Comparison of ENCODE assay signal across 13 cellular contexts in the genomic region with DNA sequence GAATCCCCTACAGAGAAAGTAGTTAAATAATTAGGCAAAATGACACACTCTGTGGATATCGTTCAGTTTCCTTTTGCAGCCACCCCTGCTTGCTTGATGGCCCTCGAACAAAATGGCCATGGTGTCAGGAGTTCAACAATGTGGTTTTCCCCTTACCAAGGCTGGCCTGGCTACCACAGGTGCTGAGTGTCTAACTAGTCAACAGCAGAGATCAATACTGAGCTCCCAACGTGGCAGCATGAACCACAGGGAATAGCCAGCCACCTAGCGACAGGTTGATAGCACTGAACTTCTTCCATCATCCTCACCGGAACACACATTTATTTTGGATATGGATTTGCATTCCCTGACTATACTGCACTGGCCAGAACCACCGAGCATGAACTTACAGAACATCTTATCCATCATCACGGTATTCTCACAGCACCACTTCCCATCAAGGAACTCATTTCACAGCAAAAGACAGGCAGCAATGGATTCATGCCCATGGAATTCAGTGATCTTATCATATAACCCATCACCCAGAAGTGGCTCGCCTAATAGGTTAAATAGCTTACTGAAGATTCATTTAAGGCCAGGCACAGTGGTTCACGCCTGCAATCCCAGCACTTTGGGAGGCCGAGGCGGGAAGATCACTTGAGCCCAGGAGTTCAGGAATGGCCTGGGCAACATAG. TPM values are rescaled to one million over a fixed set of nuclear protein-coding genes. Genes with fewer than 3 reads are reported as not detected.
DNase-seq lines count a peak whose midpoint lies in the region; ATAC-seq, FAIRE-seq and TF ChIP-seq lines count a peak whose summit lies in the region.
"Had no signal": no experiment of that assay in that cellular context is flagged by ENCODE, and none has a peak within 500 bp of the region (broad histone marks: within the 10 kb centered on the region; RNA-seq: fewer than 3 reads in every experiment).

No MANE protein-coding gene starts in this region.

- H2AFZ ChIP-seq in K562 (ENCODE audit: low read depth, low read length): no peak overlapping the region

- no peaks in the 10 kb centered on the region for H3K9me1 ChIP-seq in K562 (ENCODE audit: control insufficient read depth, insufficient read depth, low read length)

- H3K9ac ChIP-seq in K562 (ENCODE audit: insufficient read depth in 1 of 2, low read depth in 2 of 2, low read length in 2 of 2): no peak overlapping the region
- H3K9ac ChIP-seq in mesendoderm (ENCODE audit: low read length): no peak overlapping the region

- CTCF ChIA-PET in K562 (lab: Yijun Ruan, JAX; ENCODE audit: low intra/inter-chr PET ratio): no interaction called here

- H3K79me2 ChIP-seq in K562 (ENCODE audit: control insufficient read depth, insufficient read depth, low read length) (no peaks in the 10 kb centered on the region), mesendoderm (ENCODE audit: control insufficient read depth, insufficient read depth, low read length) (no peaks in the 10 kb centered on the region)

- H3K4me2 ChIP-seq in K562 (ENCODE audit: insufficient read depth, low read length) (no peak overlapping the region), mesendoderm (ENCODE audit: low read length) (no peak overlapping the region)

- no peaks in the 10 kb centered on the region for H3K4me1 ChIP-seq in K562 (replicated peaks in 1 of 2; ENCODE audit: control insufficient read depth in 2 of 2, insufficient read depth in 2 of 2, low read length in 2 of 2)
- H3K4me1 ChIP-seq in mesendoderm (ENCODE audit: control insufficient read depth, low read depth, low read length): no peaks in the 10 kb centered on the region

- no peak overlapping the region for H3K27ac ChIP-seq in K562 (ENCODE audit: extremely low read depth, low read depth, low read length)
- H3K27ac ChIP-seq in mesendoderm (ENCODE audit: low read depth, low read length): no peak overlapping the region

- H3K36me3 ChIP-seq in K562 (ENCODE audit: control insufficient read depth, insufficient read depth, low read length): no peaks in the 10 kb centered on the region
- H3K36me3 ChIP-seq in mesendoderm (ENCODE audit: control insufficient read depth, insufficient read depth, low read length): no peaks in the 10 kb centered on the region

- peaks cover 4% of the 10 kb centered on the region; the same call in 1 of the 2 replicates for H4K20me1 ChIP-seq in K562 (replicated peaks; ENCODE audit: control insufficient read depth, insufficient read depth, low read length)

- no TSS peak for BruUV-seq in K562 (replicated peaks; lab: Mats Ljungman, UMichigan)

- no peak overlapping the region for H2AK5ac ChIP-seq in mesendoderm (ENCODE audit: low read length)

- ATAC-seq in HG03354 (IDR thresholded peaks at IDR 0.05; ENCODE audit: poor library complexity, severe bottlenecking, unreplicated experiment) (peak; percentile 37), K562 (peak; percentile 47; the same call in 1 of the 3 replicates)
- ATAC-seq: stimulated activated memory B cell treated with anti-CD40 and anti-IgM and Interleukin-4, amounts not matched to agents 10 μg/mL and 1 μg/mL and 100 μg/mL, for 72 hours had no signal

- TF ChIP-seq EP300 in K562 (IDR thresholded peaks at IDR 0.05; ENCODE audit: low read length): no peak

- no peak overlapping the region for H3K23ac ChIP-seq in mesendoderm (ENCODE audit: low read length)

- no peak; a peak in 1 of 4 replicates for TF ChIP-seq RAD21 in K562 (CRISPR knock-in tag; conservative IDR thresholded peaks at IDR 0.05 in 1 of 2, IDR thresholded peaks at IDR 0.05 in 1 of 2)

- DNase-seq in ELF-1 (ENCODE audit: low read depth, low spot score): peak; percentile 12
- peak in 2 of 4 experiments; percentile 10 for DNase-seq in K562 (ENCODE audit: extremely low read depth in 1 of 4, low spot score in 3 of 4)
- peak; percentile 78 for DNase-seq in mesendoderm
- no peak for DNase-seq in NCI-H187 (lab: John Stamatoyannopoulos, UW)
- no peak for DNase-seq in NCI-H1436 treated with DMSO at 0.1 percent for 48 hours (lab: John Stamatoyannopoulos, UW)
- DNase-seq in foreskin melanocyte: no peak
- DNase-seq: activated effector memory CD4-positive, alpha-beta T cell treated with anti-CD3 and anti-CD28 coated beads, Interleukin-2, amount 50 U/mL, for 16 hours; DMS 273 treated with DMSO at 0.1 percent for 48 hours; MM.1S; RPMI8226 had no signal

- no peaks in the 10 kb centered on the region for H3K79me1 ChIP-seq in mesendoderm (ENCODE audit: low read length)

- no peak overlapping the region for H3K18ac ChIP-seq in mesendoderm (ENCODE audit: low read length)

- under 1% methylated on average over 11 of the region's 11 CpGs for WGBS in K562 (ENCODE audit: insufficient coverage, low coverage, missing lambda C conversion rate)
- no CpG with 5 or more reads among the region's 11 CpGs for WGBS in mesendoderm (ENCODE audit: extremely low coverage, insufficient coverage, low lambda C conversion rate)

- no peak overlapping the region for H2BK15ac ChIP-seq in mesendoderm (replicated peaks; ENCODE audit: low read depth)

- peaks cover 2 to 10% of the 10 kb centered on the region in 2 experiments; a peak in 4 of 5 replicates for H3K27me3 ChIP-seq in K562 (ENCODE audit: control insufficient read depth in 2 of 2, insufficient read depth in 2 of 2, low read length in 2 of 2)
- H3K27me3 ChIP-seq in mesendoderm (ENCODE audit: insufficient read depth, low read length, poor library complexity): no peaks in the 10 kb centered on the region

- H4K8ac ChIP-seq in mesendoderm (ENCODE audit: low read depth, low read length): no peak overlapping the region

- H3K9me3 ChIP-seq in K562 (replicated peaks; ENCODE audit: control insufficient read depth, insufficient read depth, low read depth, low read length): no peaks in the 10 kb centered on the region

- no peak overlapping the region for H3K56ac ChIP-seq in mesendoderm (ENCODE audit: low read length)

- no peak overlapping the region for H3K4me3 ChIP-seq in K562
- no peak overlapping the region for H3K4me3 ChIP-seq in mesendoderm (ENCODE audit: low read length)

- in situ Hi-C loops in K562 (cut with MboI): loop anchor here (25.0 kb wide), 1 partner anchor 349 kb away; no protein-coding TSS in a partner anchor

- no peak overlapping the region for H2BK120ac ChIP-seq in mesendoderm (ENCODE audit: low read depth, low read length)

- H4K5ac ChIP-seq in mesendoderm (ENCODE audit: low read length): no peak overlapping the region

- peak in 2 of 3 experiments; percentile 22 to 28; a peak in 1 of 6 replicates for TF ChIP-seq CTCF in K562 (IDR thresholded peaks at IDR 0.05 in 2 of 3, conservative IDR thresholded peaks at IDR 0.05 in 1 of 3; ENCODE audit: insufficient read depth in 2 of 3, low read depth in 1 of 3, low read length in 3 of 3)

- no peak overlapping the region for H3K4ac ChIP-seq in mesendoderm (ENCODE audit: low read depth, low read length)

- no peak overlapping the region for H2BK5ac ChIP-seq in mesendoderm (ENCODE audit: low read length)

- FAIRE-seq in K562 (lab: Jason Lieb, UNC): peak; percentile 37

- intact Hi-C loops in K562 (cut with micrococcal nuclease): no loop called here

- POLR2A ChIA-PET in K562 (lab: Yijun Ruan, JAX): no interaction called here

- no peak for TF ChIP-seq POLR2A in K562 (conservative IDR thresholded peaks at IDR 0.05)

TF ChIP-seq in K562, 482 proteins besides CTCF, POLR2A, EP300 and RAD21 (continues in another document):
- TF ChIP-seq, protein P1, sequence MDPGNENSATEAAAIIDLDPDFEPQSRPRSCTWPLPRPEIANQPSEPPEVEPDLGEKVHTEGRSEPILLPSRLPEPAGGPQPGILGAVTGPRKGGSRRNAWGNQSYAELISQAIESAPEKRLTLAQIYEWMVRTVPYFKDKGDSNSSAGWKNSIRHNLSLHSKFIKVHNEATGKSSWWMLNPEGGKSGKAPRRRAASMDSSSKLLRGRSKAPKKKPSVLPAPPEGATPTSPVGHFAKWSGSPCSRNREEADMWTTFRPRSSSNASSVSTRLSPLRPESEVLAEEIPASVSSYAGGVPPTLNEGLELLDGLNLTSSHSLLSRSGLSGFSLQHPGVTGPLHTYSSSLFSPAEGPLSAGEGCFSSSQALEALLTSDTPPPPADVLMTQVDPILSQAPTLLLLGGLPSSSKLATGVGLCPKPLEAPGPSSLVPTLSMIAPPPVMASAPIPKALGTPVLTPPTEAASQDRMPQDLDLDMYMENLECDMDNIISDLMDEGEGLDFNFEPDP (CRISPR knock-in tag; IDR thresholded peaks at IDR 0.05): no peak
- TF ChIP-seq ZNF347 (CRISPR knock-in tag; IDR thresholded peaks at IDR 0.05; ENCODE audit: low read depth): no peak
- TF ChIP-seq RFX1 (IDR thresholded peaks at IDR 0.05): no peak
- no peak for TF ChIP-seq GATAD2B (IDR thresholded peaks at IDR 0.05; ENCODE audit: borderline replicate concordance)

RNA-seq across cellular contexts. Expression of a gene that starts 6.3 kb away (rescaled TPM):
- not detected in 2 replicates for total RNA-seq in K562 (2011; cell fraction: chromatin; rRNA removed; ENCODE audit: low replicate concordance)
- not detected in 2 replicates for total RNA-seq in K562 (2011; cell fraction: nucleolus; rRNA removed)
- total RNA-seq in K562 (2011; cell fraction: nucleoplasm; rRNA removed): not detected in 2 replicates
- total RNA-seq in K562 (2014; rRNA removed) (not detected in 2 replicates), K562 (2014; rRNA removed; fragmentation: Illumina TruSeq; extraction: Trizol) (not detected in 2 replicates), K562 (2015; rRNA removed; fragmentation: Illumina TruSeq; extraction: Trizol) (not detected in 2 replicates), K562 (2021) (not detected in 2 replicates)
- polyA plus RNA-seq in K562 (2011; rRNA removed) (not detected in 2 replicates), K562 (2014; fragmentation: Illumina TruSeq; extraction: Trizol) (not detected in 2 replicates), K562 (2014; fragmentation: Nextera tagmentation; extraction: Ambion mirVana) (not detected), K562 (2014; rRNA removed) (not detected in 2 replicates)
- not detected in 2 replicates for polyA plus RNA-seq in K562 (2011; cell fraction: cytosol; rRNA removed)
- polyA plus RNA-seq in K562 (2011; cell fraction: nucleus; rRNA removed): not detected in 2 replicates
- not detected in 2 replicates for polyA plus RNA-seq in K562 (2012)
- polyA minus RNA-seq in K562 (2011; rRNA and poly(A)+ RNA removed): not detected in 2 replicates
- polyA minus RNA-seq in K562 (2011; cell fraction: cytosol; rRNA and poly(A)+ RNA removed): not detected in 2 replicates
- not detected in 2 replicates for polyA minus RNA-seq in K562 (2011; cell fraction: nucleus; rRNA and poly(A)+ RNA removed)
- polyA plus RNA-seq in mesendoderm (2013, experiment 1 of 2): 0.07 TPM
- polyA plus RNA-seq in mesendoderm (2013, experiment 2 of 2): not detected
- total RNA-seq: dermis microvascular lymphatic vessel endothelial cell had no signal

Comparison
In these comparisons a context has a peak if more than half of its experiments do, and no peak if none do; other contexts are left out.
1. DNase-seq: peak in ELF-1 (single experiment) and mesendoderm (single experiment); none in NCI-H187 (0 of 2), NCI-H1436 treated with DMSO at 0.1 percent for 48 hours (single experiment) and foreskin melanocyte (single experiment).